In the genomic region with DNA sequence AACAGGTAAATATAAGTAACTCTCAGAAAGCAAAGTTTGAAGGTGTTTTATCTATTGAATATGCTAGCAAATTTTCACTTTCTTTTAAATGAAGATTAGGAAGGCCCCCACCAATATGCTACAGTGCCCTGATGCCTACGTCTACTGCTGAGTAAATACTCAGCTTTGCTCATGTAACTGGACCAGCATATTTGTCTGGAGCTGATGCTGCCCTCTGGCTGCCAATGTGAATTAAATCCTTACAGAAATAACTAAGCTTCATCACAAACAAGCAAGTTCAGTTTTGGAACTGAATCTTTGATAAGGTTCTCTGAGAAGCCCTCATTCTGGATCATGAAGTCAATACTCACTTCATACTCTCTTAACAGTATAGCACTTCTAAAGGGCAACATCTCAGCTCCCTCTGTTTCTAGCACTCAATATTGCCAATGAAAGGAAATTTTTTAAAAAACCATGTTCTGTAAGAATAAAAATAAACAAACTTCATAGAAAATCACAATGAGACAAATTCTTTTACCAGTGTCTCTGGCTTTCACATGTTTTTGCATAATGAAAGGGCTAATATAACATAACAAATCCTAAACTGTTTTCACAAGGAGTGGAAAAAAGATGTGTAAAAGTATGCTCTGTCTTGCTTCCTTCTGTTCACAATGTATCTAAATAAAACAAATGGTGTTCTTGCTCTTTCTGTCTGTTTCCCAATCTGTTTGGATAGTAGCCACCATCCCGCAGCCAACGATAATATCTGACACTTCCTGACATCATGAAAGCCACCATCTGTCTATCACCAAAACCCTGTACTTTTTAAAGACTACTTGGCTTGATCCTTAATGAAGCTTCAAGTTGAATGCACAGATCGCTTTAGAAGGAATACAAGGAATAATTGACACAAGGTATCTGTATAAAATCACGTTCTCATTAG, we compare ENCODE assay signal across 8 cellular contexts.
A peak's percentile ranks its signal among the peaks of the same experiment; 100 is the strongest.
DNase-seq lines count a peak whose midpoint lies in the region; ATAC-seq and TF ChIP-seq lines count a peak whose summit lies in the region.

No MANE protein-coding gene starts in this region.

- H2AFZ ChIP-seq in trophoblast cell (ENCODE audit: insufficient read depth, low read length, poor library complexity), result no peak overlapping the region

- no peak overlapping the region for H3K4ac ChIP-seq in trophoblast cell (ENCODE audit: low read depth, low read length)

- no peak overlapping the region for H3K27ac Mint-ChIP-seq in stimulated activated naive B cell treated with anti-CD40 and anti-IgM and Interleukin-4, amounts not matched to agents 10 μg/mL and 1 μg/mL and 100 μg/mL, for 72 hours

- no peak overlapping the region for H3K4me3 ChIP-seq in trophoblast cell (ENCODE audit: low read depth, low read length)

- DNase-seq in Ammon's horn (ENCODE audit: low spot score) (peak; percentile 84), SHP77 treated with DMSO at 0.1 percent for 48 hours (lab: John Stamatoyannopoulos, UW) (peak; percentile 45), fibroblast of the conjunctiva (ENCODE audit: low read depth) (peak; percentile 27), trophoblast cell (peak; percentile 19 to 49), T-helper 1 cell (no peak)
- DNase-seq in stimulated activated naive B cell treated with anti-CD40 and anti-IgM and Interleukin-4, amounts not matched to agents 10 μg/mL and 1 μg/mL and 100 μg/mL, for 72 hours, result no peak

- no peak overlapping the region for H4K12ac ChIP-seq in trophoblast cell (ENCODE audit: low read depth, low read length)

- no peak overlapping the region for H4K8ac ChIP-seq in trophoblast cell (ENCODE audit: low read depth, low read length)

- H3K9ac ChIP-seq in trophoblast cell (ENCODE audit: low read length), result no peak overlapping the region

- H3K27me3 ChIP-seq in trophoblast cell (ENCODE audit: insufficient read depth, low read length), result no peaks in the 10 kb centered on the region

- H2BK5ac ChIP-seq in trophoblast cell (ENCODE audit: low read depth, low read length, poor library complexity), result no peak overlapping the region

- no peaks in the 10 kb centered on the region for H3K4me1 Mint-ChIP-seq in stimulated activated naive B cell treated with anti-CD40 and anti-IgM and Interleukin-4, amounts not matched to agents 10 μg/mL and 1 μg/mL and 100 μg/mL, for 72 hours

- H3K14ac ChIP-seq in trophoblast cell (ENCODE audit: low read length), result no peak overlapping the region

- H3K23ac ChIP-seq in trophoblast cell (ENCODE audit: low read length), result no peak overlapping the region

- H3K36me3 ChIP-seq in trophoblast cell (ENCODE audit: control insufficient read depth in 1 of 2, insufficient read depth in 2 of 2, low read length in 2 of 2), result no peaks in the 10 kb centered on the region

- TF ChIP-seq EP300 in Ishikawa (IDR thresholded peaks at IDR 0.05; ENCODE audit: borderline replicate concordance), result no peak

- H3K9me3 Mint-ChIP-seq in stimulated activated naive B cell treated with anti-CD40 and anti-IgM and Interleukin-4, amounts not matched to agents 10 μg/mL and 1 μg/mL and 100 μg/mL, for 72 hours, result no peaks in the 10 kb centered on the region

- H4K91ac ChIP-seq in trophoblast cell (ENCODE audit: low read depth, low read length), result no peak overlapping the region

- no peaks in the 10 kb centered on the region for H3K4me1 ChIP-seq in trophoblast cell (ENCODE audit: control insufficient read depth in 1 of 2, insufficient read depth in 2 of 2, low read length in 2 of 2)

- no peaks in the 10 kb centered on the region for H3K79me2 ChIP-seq in trophoblast cell (ENCODE audit: control insufficient read depth, insufficient read depth, low read length, poor library complexity)

- no peaks in the 10 kb centered on the region for H3K79me1 ChIP-seq in trophoblast cell (ENCODE audit: low read length)

- ATAC-seq in HG03342 (IDR thresholded peaks at IDR 0.05; ENCODE audit: unreplicated experiment), result no peak
- no peak for ATAC-seq in stimulated activated naive B cell treated with anti-CD40 and anti-IgM and Interleukin-4, amounts not matched to agents 10 μg/mL and 1 μg/mL and 100 μg/mL, for 72 hours (replicated peaks)

- H2AK5ac ChIP-seq in trophoblast cell (ENCODE audit: low read length), result no peak overlapping the region

- TF ChIP-seq RAD21 in Ishikawa (IDR thresholded peaks at IDR 0.05; ENCODE audit: low read depth), result peak; percentile 56

- H3K27me3 Mint-ChIP-seq in stimulated activated naive B cell treated with anti-CD40 and anti-IgM and Interleukin-4, amounts not matched to agents 10 μg/mL and 1 μg/mL and 100 μg/mL, for 72 hours, result no peaks in the 10 kb centered on the region

- no peak overlapping the region for H2BK12ac ChIP-seq in trophoblast cell (ENCODE audit: low read length)

- no peak overlapping the region for H3K4me3 Mint-ChIP-seq in stimulated activated naive B cell treated with anti-CD40 and anti-IgM and Interleukin-4, amounts not matched to agents 10 μg/mL and 1 μg/mL and 100 μg/mL, for 72 hours

- no peaks in the 10 kb centered on the region for H3K9me3 ChIP-seq in trophoblast cell (ENCODE audit: insufficient read depth, low read depth, low read length)

- no peak overlapping the region for H3K18ac ChIP-seq in trophoblast cell (ENCODE audit: low read length)

- WGBS in trophoblast cell (ENCODE audit: extremely low coverage, insufficient coverage, insufficient read length), result no CpG with 5 or more reads among the region's 5 CpGs

- no peak overlapping the region for H3K27ac ChIP-seq in trophoblast cell (ENCODE audit: low read depth, low read length)

- no peak overlapping the region for H2BK120ac ChIP-seq in trophoblast cell (ENCODE audit: insufficient read depth, low read length, poor library complexity)

- H3K4me2 ChIP-seq in trophoblast cell (ENCODE audit: low read length), result no peak overlapping the region

- no peaks in the 10 kb centered on the region for H3K36me3 Mint-ChIP-seq in stimulated activated naive B cell treated with anti-CD40 and anti-IgM and Interleukin-4, amounts not matched to agents 10 μg/mL and 1 μg/mL and 100 μg/mL, for 72 hours

TF ChIP-seq in Ishikawa, 13 proteins besides CTCF, POLR2A, EP300 and RAD21:
- TF ChIP-seq FOXM1 (IDR thresholded peaks at IDR 0.05; ENCODE audit: borderline replicate concordance, low read depth), result no peak
- no peak for TF ChIP-seq TAF1 (IDR thresholded peaks at IDR 0.05; ENCODE audit: low read depth)
- TF ChIP-seq ZBTB7A (IDR thresholded peaks at IDR 0.05; ENCODE audit: low read depth), result no peak
- TF ChIP-seq TEAD4 (IDR thresholded peaks at IDR 0.05), result no peak
- TF ChIP-seq, protein P1, sequence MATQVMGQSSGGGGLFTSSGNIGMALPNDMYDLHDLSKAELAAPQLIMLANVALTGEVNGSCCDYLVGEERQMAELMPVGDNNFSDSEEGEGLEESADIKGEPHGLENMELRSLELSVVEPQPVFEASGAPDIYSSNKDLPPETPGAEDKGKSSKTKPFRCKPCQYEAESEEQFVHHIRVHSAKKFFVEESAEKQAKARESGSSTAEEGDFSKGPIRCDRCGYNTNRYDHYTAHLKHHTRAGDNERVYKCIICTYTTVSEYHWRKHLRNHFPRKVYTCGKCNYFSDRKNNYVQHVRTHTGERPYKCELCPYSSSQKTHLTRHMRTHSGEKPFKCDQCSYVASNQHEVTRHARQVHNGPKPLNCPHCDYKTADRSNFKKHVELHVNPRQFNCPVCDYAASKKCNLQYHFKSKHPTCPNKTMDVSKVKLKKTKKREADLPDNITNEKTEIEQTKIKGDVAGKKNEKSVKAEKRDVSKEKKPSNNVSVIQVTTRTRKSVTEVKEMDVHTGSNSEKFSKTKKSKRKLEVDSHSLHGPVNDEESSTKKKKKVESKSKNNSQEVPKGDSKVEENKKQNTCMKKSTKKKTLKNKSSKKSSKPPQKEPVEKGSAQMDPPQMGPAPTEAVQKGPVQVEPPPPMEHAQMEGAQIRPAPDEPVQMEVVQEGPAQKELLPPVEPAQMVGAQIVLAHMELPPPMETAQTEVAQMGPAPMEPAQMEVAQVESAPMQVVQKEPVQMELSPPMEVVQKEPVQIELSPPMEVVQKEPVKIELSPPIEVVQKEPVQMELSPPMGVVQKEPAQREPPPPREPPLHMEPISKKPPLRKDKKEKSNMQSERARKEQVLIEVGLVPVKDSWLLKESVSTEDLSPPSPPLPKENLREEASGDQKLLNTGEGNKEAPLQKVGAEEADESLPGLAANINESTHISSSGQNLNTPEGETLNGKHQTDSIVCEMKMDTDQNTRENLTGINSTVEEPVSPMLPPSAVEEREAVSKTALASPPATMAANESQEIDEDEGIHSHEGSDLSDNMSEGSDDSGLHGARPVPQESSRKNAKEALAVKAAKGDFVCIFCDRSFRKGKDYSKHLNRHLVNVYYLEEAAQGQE (IDR thresholded peaks at IDR 0.05; ENCODE audit: low read depth), result no peak

Comparison
In these comparisons a context has a peak if more than half of its experiments do, and no peak if none do; other contexts are left out.
1. DNase-seq: peak in Ammon's horn (single experiment), SHP77 treated with DMSO at 0.1 percent for 48 hours (single experiment), fibroblast of the conjunctiva (single experiment) and trophoblast cell (2 of 2); none in stimulated activated naive B cell treated with anti-CD40 and anti-IgM and Interleukin-4, amounts not matched to agents 10 μg/mL and 1 μg/mL and 100 μg/mL, for 72 hours (single experiment) and T-helper 1 cell (0 of 5).